ENCODE assay signal across 21 cellular contexts in the genomic region with DNA sequence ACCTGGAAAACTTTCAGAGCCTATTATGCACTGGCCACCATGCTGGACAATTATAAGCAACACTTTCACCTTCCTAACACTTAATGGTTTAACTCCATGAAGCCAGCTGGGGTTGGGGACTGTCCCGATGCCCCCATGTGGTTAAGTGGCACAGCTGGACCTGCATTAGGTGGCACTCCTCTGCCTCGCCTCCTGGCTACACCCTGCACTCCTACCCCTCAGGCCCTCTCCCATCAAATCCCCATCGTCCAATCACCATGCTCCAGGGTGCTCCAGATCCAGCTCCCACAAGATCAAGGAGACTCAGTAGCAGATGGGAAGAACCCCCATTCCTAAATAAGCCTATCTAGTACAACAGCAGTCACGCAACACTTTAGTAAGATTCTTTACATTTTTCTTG. TPM values are rescaled to one million over a fixed set of nuclear protein-coding genes. Genes with fewer than 3 reads are reported as not detected.
DNase-seq lines count a peak whose midpoint lies in the region; ATAC-seq, FAIRE-seq and TF ChIP-seq lines count a peak whose summit lies in the region.
"Had no signal": no experiment of that assay in that cellular context is flagged by ENCODE, and none has a peak within 500 bp of the region (broad histone marks: within the 10 kb centered on the region; RNA-seq: fewer than 3 reads in every experiment).

No MANE protein-coding gene starts in this region.

- ATAC-seq in Right ventricle myocardium inferior: no peak
- no peak for ATAC-seq in GM18868 (IDR thresholded peaks at IDR 0.05; ENCODE audit: unreplicated experiment)
- no peak for ATAC-seq in omental fat pad (ENCODE audit: low FRiP score)

- no peaks in the 10 kb centered on the region for H3K27me3 ChIP-seq in right atrium auricular region
- no peaks in the 10 kb centered on the region for H3K27me3 ChIP-seq in bronchial epithelial cell (ENCODE audit: control insufficient read depth, insufficient read depth, low read length)

- H3K4me3 Mint-ChIP-seq in nephron progenitor cell: no peak overlapping the region

- peaks cover 12% of the 10 kb centered on the region for H3K4me1 Mint-ChIP-seq in nephron progenitor cell

- peaks cover 2% of the 10 kb centered on the region for H3K27me3 Mint-ChIP-seq in nephron progenitor cell (ENCODE audit: low read depth, poor library complexity)

- H3K36me3 Mint-ChIP-seq in nephron progenitor cell (ENCODE audit: low read depth): peaks cover 84% of the 10 kb centered on the region

- H3K27ac ChIP-seq in right atrium auricular region: no peak overlapping the region
- H3K27ac ChIP-seq: HL-60 had no signal

- peak overlapping the region; percentile 68 for H3K27ac Mint-ChIP-seq in nephron progenitor cell

- no peak overlapping the region for H3K4me3 ChIP-seq in right atrium auricular region
- no peak overlapping the region for H3K4me3 ChIP-seq in bronchial epithelial cell (ENCODE audit: low read depth, low read length)

- peak; percentile 43 for FAIRE-seq in bronchial epithelial cell (lab: Jason Lieb, UNC)
- FAIRE-seq: A204.1, GM12892, GM19239, HTR-8/SVneo had no signal

- H3K36me3 ChIP-seq in right atrium auricular region (peaks cover 98% of the 10 kb centered on the region), bronchial epithelial cell (ENCODE audit: control insufficient read depth, insufficient read depth, low read length) (peaks cover 33% of the 10 kb centered on the region)

- TF ChIP-seq CTCF in right atrium auricular region (IDR thresholded peaks at IDR 0.05): no peak
- TF ChIP-seq CTCF in bronchial epithelial cell (IDR thresholded peaks at IDR 0.05; ENCODE audit: insufficient read depth, low read length, severe bottlenecking): no peak
- no peak for TF ChIP-seq CTCF in nephron progenitor cell (IDR thresholded peaks at IDR 0.05)
- TF ChIP-seq CTCF in omental fat pad (IDR thresholded peaks at IDR 0.05): no peak

- no peaks in the 10 kb centered on the region for H3K9me3 ChIP-seq in right atrium auricular region

- DNase-seq in right atrium auricular region (ENCODE audit: low spot score) (peak; percentile 16), Right ventricle myocardium inferior (ENCODE audit: missing footprints) (no peak), bronchial epithelial cell (ENCODE audit: low read depth) (no peak), nephron progenitor cell (no peak), NCI-H128 (lab: John Stamatoyannopoulos, UW; ENCODE audit: unreplicated experiment) (no peak), omental fat pad (ENCODE audit: low spot score) (no peak), COLO668 (lab: John Stamatoyannopoulos, UW; ENCODE audit: unreplicated experiment) (no peak)
- DNase-seq: C1 segment of cervical spinal cord, COR-L47, GF-D8, H7, NCI-H1105 treated with DMSO at 0.1 percent for 48 hours, NCI-H187, NCI-H345, NCI-H69 had no signal

- no peaks in the 10 kb centered on the region for H3K9me3 Mint-ChIP-seq in nephron progenitor cell

- intact Hi-C loops in Right ventricle myocardium inferior (cut with DNase I): no loop called here

- no peaks in the 10 kb centered on the region for H3K4me1 ChIP-seq in right atrium auricular region

RNA-seq across cellular contexts. Expression of a gene that starts 53.8 kb away (rescaled TPM):
- total RNA-seq in right atrium auricular region (100 to 1,000 TPM; 274 to 287 TPM), Right ventricle myocardium inferior (393 TPM), bronchial epithelial cell (768 and 805 TPM in 2 replicates), omental fat pad (100 to 1,000 TPM; 356 to 471 (median 416) TPM)

RNA-seq across cellular contexts. Expression of a gene that starts 54.1 kb away (rescaled TPM):
- 100 to 1,000 TPM; 143 to 193 TPM for total RNA-seq in right atrium auricular region
- total RNA-seq in Right ventricle myocardium inferior: 150 TPM
- total RNA-seq in bronchial epithelial cell: 181 and 202 TPM in 2 replicates
- total RNA-seq in omental fat pad: 100 to 1,000 TPM; 295 to 372 (median 307) TPM
